Comparison of ENCODE assay signal across 9 cellular contexts in the genomic region with DNA sequence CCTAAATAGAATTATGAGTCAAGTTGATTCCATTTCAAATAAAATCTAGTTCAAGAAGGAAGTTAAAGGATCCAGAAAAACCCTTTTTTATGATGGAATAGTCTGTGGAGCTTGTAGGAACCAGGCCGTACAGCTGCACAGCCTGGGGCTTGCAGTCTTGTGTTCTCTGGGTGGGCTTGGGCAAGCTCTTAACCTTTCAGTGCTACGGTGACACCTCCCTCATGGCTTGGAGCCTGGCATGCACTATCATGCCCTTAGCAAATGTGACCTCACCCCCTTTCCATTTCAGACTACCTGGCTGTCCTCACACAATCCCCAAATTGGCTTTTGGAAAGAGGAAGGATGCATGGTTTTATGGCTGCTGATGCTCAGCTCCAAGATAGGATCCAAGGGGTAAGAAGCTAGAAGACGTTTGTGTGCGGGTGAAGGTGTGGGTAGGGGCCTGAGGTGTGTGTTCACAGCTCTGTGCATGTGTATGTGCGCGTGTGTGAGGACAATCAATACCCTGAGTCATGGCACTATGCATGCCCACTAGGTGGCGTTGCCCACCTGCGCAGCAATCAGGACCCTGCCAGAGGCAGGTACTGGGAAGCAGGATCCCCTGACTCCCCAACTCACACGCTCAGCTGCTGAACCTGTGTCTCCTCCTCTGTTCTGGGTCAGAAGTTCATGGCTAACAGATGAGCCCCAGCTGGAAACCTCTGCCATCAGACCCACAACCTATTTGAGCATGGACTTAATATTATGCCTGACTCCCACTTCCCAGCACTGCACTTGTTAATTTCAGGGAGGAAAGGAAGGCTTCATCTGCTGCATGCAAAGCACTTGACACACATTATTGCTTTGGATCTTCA.
DNase-seq lines count a peak whose midpoint lies in the region; ATAC-seq, FAIRE-seq and TF ChIP-seq lines count a peak whose summit lies in the region.
"Had no signal": no experiment of that assay in that cellular context is flagged by ENCODE, and none has a peak within 500 bp of the region (broad histone marks: within the 10 kb centered on the region; RNA-seq: fewer than 3 reads in every experiment).

No MANE protein-coding gene starts in this region.

- no peak for FAIRE-seq in RCC 7860 (lab: Jason Lieb, UNC)

- peak; percentile 87 for TF ChIP-seq CTCF in Calu3 (IDR thresholded peaks at IDR 0.05; ENCODE audit: unreplicated experiment)
- peak; percentile 50 for TF ChIP-seq CTCF in lung (IDR thresholded peaks at IDR 0.05; ENCODE audit: control extremely low read depth, extremely low read depth)

- no peak overlapping the region for H3K27ac ChIP-seq in lung (ENCODE audit: low read depth in 1 of 2, low read length in 1 of 2)

- H3K9me3 Mint-ChIP-seq in Calu3 (ENCODE audit: low read depth, unreplicated experiment) = no peaks in the 10 kb centered on the region
- H3K9me3 Mint-ChIP-seq: T-helper 1 cell treated with Interleukin-12 subunit alpha and Interleukin-12 subunit beta and Interleukin-4 antibody, amounts not matched to agents 30 μg/mL and 1 μg/mL, for 36 hours had no signal

- DNase-seq in Calu3 (peak; percentile 85), NCI-H2107 treated with DMSO at 0.1 percent for 48 hours (lab: John Stamatoyannopoulos, UW; ENCODE audit: unreplicated experiment) (peak; percentile 1), dermis microvascular lymphatic vessel endothelial cell (ENCODE audit: low read depth in 2 of 2) (peak; percentile 34 to 59), lung (ENCODE audit: low spot score) (peak; percentile 41), RCC 7860 (ENCODE audit: low spot score) (no peak)
- DNase-seq in activated CD4-positive, alpha-beta T cell treated with anti-CD3 and anti-CD28 coated beads, Interleukin-2, amount 50 U/mL, for 4 hours = peak; percentile 57 to 61
- DNase-seq in stimulated activated CD8-positive, alpha-beta memory T cell treated with anti-CD3 and anti-CD28 coated beads, Interleukin-15, amount 100 ng/mL, for 1 hour (ENCODE audit: low read depth) = peak; percentile 45

- ATAC-seq in GM21619 (IDR thresholded peaks at IDR 0.05; ENCODE audit: unreplicated experiment) = peak; percentile 66
- no peak for ATAC-seq in lung (ENCODE audit: insufficient read depth, low FRiP score)

- CTCF ChIA-PET in Calu3 (lab: Charles Lee) = interaction anchor here (0.6 to 2.3 kb wide), 4 partner anchors 12 to 316 kb away, joined by 4 to 28 read pairs (median 10); no protein-coding TSS in a partner anchor

- no peaks in the 10 kb centered on the region for H3K36me3 ChIP-seq in lung (ENCODE audit: control insufficient read depth in 2 of 2, insufficient read depth in 2 of 2, low read length in 2 of 2)

- H3K4me3 Mint-ChIP-seq in Calu3 (ENCODE audit: low read depth, unreplicated experiment) = no peak overlapping the region
- H3K4me3 Mint-ChIP-seq: T-helper 1 cell treated with Interleukin-12 subunit alpha and Interleukin-12 subunit beta and Interleukin-4 antibody, amounts not matched to agents 30 μg/mL and 1 μg/mL, for 36 hours had no signal

- WGBS in lung, 2 donors = 27 to 29% methylated on average over 9 of the region's 9 CpGs

- intact Hi-C loops in Calu3 (cut with micrococcal nuclease; ENCODE audit: unreplicated experiment) = loop anchor here (1.0 kb wide), 1 partner anchor 288 kb away; no protein-coding TSS in a partner anchor

- H3K4me1 Mint-ChIP-seq in Calu3 (ENCODE audit: low read depth, unreplicated experiment) = no peaks in the 10 kb centered on the region

- H3K9me3 ChIP-seq in lung (ENCODE audit: control insufficient read depth in 2 of 2, insufficient read depth in 1 of 2, low read length in 1 of 2) = peaks cover 0 to 2% of the 10 kb centered on the region in 2 donors

- no peaks in the 10 kb centered on the region for H3K27me3 ChIP-seq in lung (ENCODE audit: control insufficient read depth, insufficient read depth)

- no peak overlapping the region for H3K4me3 ChIP-seq in lung

- H3K27me3 Mint-ChIP-seq in Calu3 (ENCODE audit: unreplicated experiment) = peaks cover 17% of the 10 kb centered on the region

- no peaks in the 10 kb centered on the region for H3K36me3 Mint-ChIP-seq in Calu3 (ENCODE audit: insufficient read depth, unreplicated experiment)

- BruUV-seq in Calu3 (replicated peaks; lab: Mats Ljungman, UMichigan) = no TSS peak

- no peaks in the 10 kb centered on the region for H3K4me1 ChIP-seq in lung (ENCODE audit: control insufficient read depth in 2 of 2, insufficient read depth in 2 of 2, low read length in 2 of 2)

- no peak overlapping the region for H3K27ac Mint-ChIP-seq in Calu3 (ENCODE audit: unreplicated experiment)
- H3K27ac Mint-ChIP-seq: T-helper 1 cell treated with Interleukin-12 subunit alpha and Interleukin-12 subunit beta and Interleukin-4 antibody, amounts not matched to agents 30 μg/mL and 1 μg/mL, for 36 hours had no signal
